Comparison of ENCODE assay signal across 6 cellular contexts in the genomic region with DNA sequence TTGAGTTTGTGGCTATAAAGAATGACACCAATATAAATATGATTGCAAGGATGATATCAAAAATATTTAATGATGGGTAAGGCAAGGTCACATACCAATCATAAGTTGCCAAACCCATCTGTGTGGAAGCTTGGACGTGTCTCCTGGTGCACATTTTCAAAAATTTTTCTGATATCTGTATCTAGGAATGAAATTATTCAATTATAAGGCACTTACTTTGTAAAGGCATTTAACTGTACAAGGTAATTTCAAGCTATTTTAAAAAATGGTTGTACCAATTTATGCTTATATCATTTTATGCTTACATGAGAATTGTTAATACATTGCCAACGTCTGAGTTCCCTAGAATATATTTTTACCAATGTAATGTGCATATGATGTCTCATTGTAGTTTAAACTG.
"Had no signal": no experiment of that assay in that cellular context is flagged by ENCODE, and none has a peak within 500 bp of the region (broad histone marks: within the 10 kb centered on the region; RNA-seq: fewer than 3 reads in every experiment).

No MANE protein-coding gene starts in this region.

- ATAC-seq: HepG2, K562 had no signal

- H3K27ac ChIP-seq: HL-60 had no signal

- DNase-seq: IMR-90, KBM-7, KG1 had no signal

- H3K4me3 ChIP-seq: K562 had no signal
